24 cellular contexts compared by ENCODE assay signal in the genomic region with DNA sequence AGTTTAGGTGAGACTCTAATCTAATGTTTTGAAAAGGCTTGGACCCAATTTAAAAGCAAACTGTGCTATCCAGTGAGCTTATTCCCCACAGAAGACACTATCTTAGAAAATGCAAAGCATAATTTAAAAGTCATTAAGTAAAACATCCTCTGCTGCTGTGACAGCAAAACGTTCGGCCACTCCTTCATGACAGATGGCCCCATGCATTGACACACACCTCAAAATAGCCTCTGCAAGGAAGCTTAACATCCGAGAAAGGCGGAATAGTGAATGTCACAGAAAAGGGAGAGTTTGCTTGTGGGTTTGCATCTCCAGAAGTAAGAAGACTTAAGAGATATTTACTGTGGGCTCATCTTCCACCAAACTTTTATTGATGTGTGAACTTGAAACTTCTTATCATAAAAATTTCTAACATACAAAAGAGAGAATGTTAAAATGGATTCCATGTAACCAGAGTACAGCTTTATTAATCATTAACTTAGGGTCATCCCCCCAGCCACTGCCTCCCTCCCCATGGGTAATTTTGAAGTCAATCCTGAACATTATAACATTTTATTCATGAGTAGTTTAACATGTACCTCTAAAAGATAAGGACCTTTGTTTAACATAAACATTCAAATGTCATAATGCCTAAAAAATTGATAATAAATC.
DNase-seq lines count a peak whose midpoint lies in the region; ATAC-seq, FAIRE-seq and TF ChIP-seq lines count a peak whose summit lies in the region.
"Had no signal": no experiment of that assay in that cellular context is flagged by ENCODE, and none has a peak within 500 bp of the region (broad histone marks: within the 10 kb centered on the region; RNA-seq: fewer than 3 reads in every experiment).

No MANE protein-coding gene starts in this region.

- H3K9me3 ChIP-seq in WERI-Rb-1 (ENCODE audit: severe bottlenecking) (peaks cover 3% of the 10 kb centered on the region), neutrophil (no peaks in the 10 kb centered on the region), kidney (ENCODE audit: control insufficient read depth in 1 of 2, low read length in 2 of 2) (peaks cover 0 to 6% of the 10 kb centered on the region in 2 donors)
- H3K9me3 ChIP-seq: left lung had no signal

- H3K9me3 Mint-ChIP-seq in IgD-negative memory B cell = peaks cover 0 to 1% (median 0%) of the 10 kb centered on the region in 3 donors
- H3K9me3 Mint-ChIP-seq in Calu3 (ENCODE audit: low read depth, unreplicated experiment) = no peaks in the 10 kb centered on the region
- H3K9me3 Mint-ChIP-seq: neural crest cell, type B pancreatic cell had no signal

- H3K4me1 Mint-ChIP-seq in IgD-negative memory B cell (peaks cover 33 to 42% (median 39%) of the 10 kb centered on the region in 3 donors), Calu3 (ENCODE audit: low read depth, unreplicated experiment) (no peaks in the 10 kb centered on the region)

- H3K36me3 ChIP-seq in GM06990 (ENCODE audit: control insufficient read depth, insufficient read depth, low read length) (no peaks in the 10 kb centered on the region; the same call in 1 of the 2 replicates), WERI-Rb-1 (no peaks in the 10 kb centered on the region), neutrophil (no peaks in the 10 kb centered on the region), kidney (ENCODE audit: control insufficient read depth in 1 of 2, insufficient read depth in 2 of 2, low read length in 2 of 2) (no peaks in the 10 kb centered on the region)
- H3K36me3 ChIP-seq: brain microvascular endothelial cell, left lung had no signal

- DNase-seq in GM06990 (ENCODE audit: extremely low read depth, insufficient read length) (peak; percentile 13), WERI-Rb-1 (peak; percentile 37), Calu3 (no peak), kidney (no peak), anterior cingulate cortex (lab: John Stamatoyannopoulos, UW) (no peak)
- DNase-seq: activated CD4-positive, alpha-beta T cell treated with anti-CD3 and anti-CD28 coated beads, Interleukin-2, amount 50 U/mL, for 4 hours; activated effector memory CD4-positive, alpha-beta T cell treated with anti-CD3 and anti-CD28 coated beads, Interleukin-2, amount 50 U/mL, for 16 hours; brain microvascular endothelial cell; CD4-positive, alpha-beta memory T cell; DND-41; left lung; NCI-H1417; PC-3; stimulated activated CD4-positive, alpha-beta T cell treated with anti-CD3 and anti-CD28 coated beads, Interleukin-1b, Interleukin-23, amount 100 ng/mL, for 48 hours; stimulated activated naive CD4-positive, alpha-beta T cell treated with Interleukin-2 at 50 U/mL for 16 hours had no signal

- peaks cover 23 to 26% of the 10 kb centered on the region in 2 experiments for H3K4me1 ChIP-seq in neutrophil (ENCODE audit: control insufficient read depth in 1 of 2, insufficient read depth in 1 of 2, low read depth in 1 of 2, low read length in 1 of 2)
- H3K4me1 ChIP-seq in kidney (ENCODE audit: control insufficient read depth in 1 of 2, insufficient read depth in 1 of 2, low read depth in 1 of 2, low read length in 2 of 2) = peaks cover 7 to 9% of the 10 kb centered on the region in 2 donors

- no TSS peak for BruUV-seq in Calu3 (replicated peaks; lab: Mats Ljungman, UMichigan)

- peaks cover 10% of the 10 kb centered on the region for H3K36me3 Mint-ChIP-seq in IgD-negative memory B cell
- no peaks in the 10 kb centered on the region for H3K36me3 Mint-ChIP-seq in Calu3 (ENCODE audit: insufficient read depth, unreplicated experiment)
- H3K36me3 Mint-ChIP-seq: CD4-positive, alpha-beta memory T cell; mesothelial cell of epicardium; type B pancreatic cell had no signal

- H3K4me3 ChIP-seq in GM06990 (replicated peaks; ENCODE audit: low read depth, low read length) (no peak overlapping the region), WERI-Rb-1 (ENCODE audit: low read depth, low read length) (no peak overlapping the region), neutrophil (ENCODE audit: low read depth in 1 of 2, low read length in 1 of 2) (no peak overlapping the region), kidney (ENCODE audit: low read length in 2 of 2) (no peak overlapping the region)
- H3K4me3 ChIP-seq: left lung had no signal

- CTCF ChIA-PET in Calu3 (lab: Charles Lee) = no interaction called here

- ATAC-seq in GM21717 (IDR thresholded peaks at IDR 0.05; ENCODE audit: unreplicated experiment) = no peak
- ATAC-seq: left lung, PC-3 had no signal

- H3K27ac ChIP-seq in WERI-Rb-1 = peak overlapping the region; percentile 14; the same call in 1 of the 2 replicates
- H3K27ac ChIP-seq in neutrophil = peak overlapping the region; percentile 62
- no peak overlapping the region for H3K27ac ChIP-seq in kidney (ENCODE audit: low read depth in 2 of 2, low read length in 2 of 2)
- H3K27ac ChIP-seq: brain microvascular endothelial cell, left lung had no signal

- H3K9ac ChIP-seq in kidney (ENCODE audit: low read length in 2 of 2) = no peak overlapping the region

- TF ChIP-seq CTCF in GM06990 (IDR thresholded peaks at IDR 0.05; ENCODE audit: insufficient read depth, low read length, poor library complexity, severe bottlenecking) (no peak), WERI-Rb-1 (IDR thresholded peaks at IDR 0.05; ENCODE audit: low read depth, low read length) (no peak), neutrophil (IDR thresholded peaks at IDR 0.05) (no peak), Calu3 (IDR thresholded peaks at IDR 0.05; ENCODE audit: unreplicated experiment) (no peak), kidney (IDR thresholded peaks at IDR 0.05; ENCODE audit: borderline replicate concordance, extremely low read depth, insufficient read depth) (no peak)

- H3K27ac Mint-ChIP-seq in IgD-negative memory B cell (peak overlapping the region in 2 of 3 donors; percentile 47 to 88), Calu3 (ENCODE audit: unreplicated experiment) (no peak overlapping the region)
- H3K27ac Mint-ChIP-seq: CD4-positive, alpha-beta memory T cell; mesothelial cell of epicardium; progenitor cell of endocrine pancreas; type B pancreatic cell had no signal

- intact Hi-C loops in Calu3 (cut with micrococcal nuclease; ENCODE audit: unreplicated experiment) (loop anchor here (10.0 kb wide), 2 partner anchors 105 to 625 kb away; a partner anchor contains a TSS), kidney (cut with DNase I) (loop anchor here (10.0 kb wide), 1 partner anchor 225 kb away; no protein-coding TSS in a partner anchor)

- H3K27me3 ChIP-seq in GM06990 (replicated peaks; ENCODE audit: control insufficient read depth, insufficient read depth, low read length) = no peaks in the 10 kb centered on the region
- no peaks in the 10 kb centered on the region for H3K27me3 ChIP-seq in WERI-Rb-1 (ENCODE audit: insufficient read depth, low read depth, severe bottlenecking)
- peaks cover 17% of the 10 kb centered on the region for H3K27me3 ChIP-seq in neutrophil
- H3K27me3 ChIP-seq: left lung had no signal

- no peak for FAIRE-seq in kidney (lab: Jason Lieb, UNC)
- FAIRE-seq: colon, H54 had no signal

- H3K4me3 Mint-ChIP-seq in IgD-negative memory B cell (peak overlapping the region in 3 of 4 donors; percentile 76 to 94 (median 92)), Calu3 (ENCODE audit: low read depth, unreplicated experiment) (no peak overlapping the region)
- H3K4me3 Mint-ChIP-seq: CD4-positive, alpha-beta memory T cell; mesothelial cell of epicardium; neural crest cell; type B pancreatic cell had no signal

- H3K27me3 Mint-ChIP-seq in IgD-negative memory B cell (no peaks in the 10 kb centered on the region), Calu3 (ENCODE audit: unreplicated experiment) (peaks cover 21% of the 10 kb centered on the region)
- H3K27me3 Mint-ChIP-seq: progenitor cell of endocrine pancreas had no signal

Comparison
In these comparisons a context has a peak if more than half of its experiments do, and no peak if none do; other contexts are left out.
1. DNase-seq: peak in GM06990 (single experiment) and WERI-Rb-1 (single experiment); none in Calu3 (single experiment), kidney (single experiment) and anterior cingulate cortex (0 of 58).
2. H3K27ac ChIP-seq: peak in WERI-Rb-1 (single experiment) and neutrophil (single experiment); none in kidney (0 of 2).